Comparison of ENCODE assay signal across 24 cellular contexts in the genomic region with DNA sequence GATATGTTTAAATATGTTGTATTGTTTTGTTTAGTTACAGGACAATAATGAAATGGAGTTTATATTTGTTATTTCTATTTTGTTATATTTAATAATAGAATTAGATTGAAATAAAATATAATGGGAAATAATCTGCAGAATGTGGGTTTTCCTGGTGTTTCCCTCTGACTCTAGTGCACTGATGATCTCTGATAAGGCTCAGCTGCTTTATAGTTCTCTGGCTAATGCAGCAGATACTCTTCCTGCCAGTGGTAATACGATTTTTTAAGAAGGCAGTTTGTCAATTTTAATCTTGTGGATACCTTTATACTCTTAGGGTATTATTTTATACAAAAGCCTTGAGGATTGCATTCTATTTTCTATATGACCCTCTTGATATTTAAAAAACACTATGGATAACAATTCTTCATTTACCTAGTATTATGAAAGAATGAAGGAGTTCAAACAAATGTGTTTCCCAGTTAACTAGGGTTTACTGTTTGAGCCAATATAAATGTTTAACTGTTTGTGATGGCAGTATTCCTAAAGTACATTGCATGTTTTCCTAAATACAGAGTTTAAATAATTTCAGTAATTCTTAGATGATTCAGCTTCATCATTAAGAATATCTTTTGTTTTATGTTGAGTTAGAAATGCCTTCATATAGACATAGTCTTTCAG. TPM values are rescaled to one million over a fixed set of nuclear protein-coding genes. Genes with fewer than 3 reads are reported as not detected.
DNase-seq lines count a peak whose midpoint lies in the region; ATAC-seq, FAIRE-seq and TF ChIP-seq lines count a peak whose summit lies in the region.
"Had no signal": no experiment of that assay in that cellular context is flagged by ENCODE, and none has a peak within 500 bp of the region (broad histone marks: within the 10 kb centered on the region; RNA-seq: fewer than 3 reads in every experiment).

No MANE protein-coding gene starts in this region.

- H3K27ac Mint-ChIP-seq in brain = peak overlapping the region in 3 of 5 experiments; percentile 17 to 64 (median 60)
- H3K27ac Mint-ChIP-seq: activated CD4-positive, alpha-beta T cell treated with anti-CD3 and anti-CD28 coated beads for 36 hours; activated naive CD4-positive, alpha-beta T cell treated with anti-CD3 and anti-CD28 coated beads, Interleukin-2, amount 50 U/mL, for 24 hours; activated T-helper 1 cell treated with anti-CD3 and anti-CD28 coated beads, Interleukin-12 subunit alpha, Interleukin-12 subunit beta, Interleukin-2, Interleukin-4 antibody, amounts not matched to agents 30 ng/mL and 10 ng/mL and 1 ng/mL, durations not matched to agents 14 hours and 24 hours and 36 hours; T-cell had no signal

- no peaks in the 10 kb centered on the region for H3K9me3 ChIP-seq in liver (ENCODE audit: control insufficient read depth in 4 of 4, low read length in 3 of 4)
- no peaks in the 10 kb centered on the region for H3K9me3 ChIP-seq in HepG2 (ENCODE audit: low read length)
- H3K9me3 ChIP-seq in mesenchymal stem cell (ENCODE audit: control insufficient read depth, low read length) = no peaks in the 10 kb centered on the region
- H3K9me3 ChIP-seq: left lung, spleen, transverse colon had no signal

- H3K36me3 Mint-ChIP-seq in brain = peaks cover 28% of the 10 kb centered on the region

- BruUV-seq in HepG2 (replicated peaks; lab: Mats Ljungman, UMichigan) = no TSS peak

- no peak for TF ChIP-seq POLR2A in HepG2 (IDR thresholded peaks at IDR 0.05; ENCODE audit: insufficient read depth in 1 of 2, low read depth in 2 of 2, low read length in 2 of 2)

- no peak for TF ChIP-seq CTCF in liver (IDR thresholded peaks at IDR 0.05; ENCODE audit: low read depth, low read length, missing input control)
- TF ChIP-seq CTCF in HepG2 (CRISPR knock-in tag; IDR thresholded peaks at IDR 0.05) = no peak
- TF ChIP-seq CTCF in brain (conservative IDR thresholded peaks at IDR 0.05) = no peak

- H2BK120ac ChIP-seq in mesenchymal stem cell (ENCODE audit: low read depth, low read length) = no peak overlapping the region

- TF ChIP-seq RAD21 in liver (IDR thresholded peaks at IDR 0.05) (no peak), HepG2 (CRISPR knock-in tag; IDR thresholded peaks at IDR 0.05) (no peak)

- no peak overlapping the region for H2AK5ac ChIP-seq in mesenchymal stem cell (ENCODE audit: low read length, severe bottlenecking)

- peaks cover 8% of the 10 kb centered on the region for H3K79me1 ChIP-seq in mesenchymal stem cell (replicated peaks; ENCODE audit: low read length, poor library complexity, severe bottlenecking)

- intact Hi-C loops in HepG2 (cut with micrococcal nuclease; ENCODE audit: unreplicated experiment) = no loop called here

- H3K23ac ChIP-seq in mesenchymal stem cell (ENCODE audit: low read length in 2 of 2) = no peak overlapping the region

- peaks cover 0 to 9% (median 5%) of the 10 kb centered on the region in 4 donors for H3K36me3 ChIP-seq in liver (ENCODE audit: control insufficient read depth in 4 of 4, insufficient read depth in 3 of 4, low read depth in 1 of 4, low read length in 3 of 4)
- 0 out of 5 replicates have a peak, but pooled peaks cover 0 to 7% of the 10 kb centered on the region in 2 experiments for H3K36me3 ChIP-seq in HepG2 (replicated peaks in 1 of 2; ENCODE audit: control insufficient read depth in 1 of 2, insufficient read depth in 2 of 2, low read length in 2 of 2)
- peaks cover 6 to 51% of the 10 kb centered on the region in 2 experiments for H3K36me3 ChIP-seq in mesenchymal stem cell (ENCODE audit: control insufficient read depth in 1 of 2, insufficient read depth in 2 of 2, low read depth in 1 of 2, low read length in 2 of 2)
- H3K36me3 ChIP-seq: transverse colon had no signal

- no peak for FAIRE-seq in HepG2 (lab: Jason Lieb, UNC)

- H2BK12ac ChIP-seq in mesenchymal stem cell (ENCODE audit: low read length in 2 of 2) = no peak overlapping the region

- H2BK5ac ChIP-seq in mesenchymal stem cell (ENCODE audit: low read depth, low read length, poor library complexity, severe bottlenecking) = no peak overlapping the region

- no peak overlapping the region for H4K8ac ChIP-seq in mesenchymal stem cell (ENCODE audit: low read length)

- H3K14ac ChIP-seq in mesenchymal stem cell (ENCODE audit: low read length in 2 of 2) = no peak overlapping the region

- H3K79me2 ChIP-seq in HepG2 (ENCODE audit: insufficient read depth, low read length) = no peaks in the 10 kb centered on the region

- POLR2A ChIA-PET in HepG2 (lab: Yijun Ruan, JAX) = no interaction called here

- H2AFZ ChIP-seq in HepG2 (ENCODE audit: low read length) (no peak overlapping the region), mesenchymal stem cell (ENCODE audit: low read depth, low read length) (no peak overlapping the region)
- H2AFZ ChIP-seq: PC-9 had no signal

- H3K27me3 Mint-ChIP-seq in brain = no peaks in the 10 kb centered on the region
- H3K27me3 Mint-ChIP-seq: activated CD4-positive, alpha-beta T cell treated with anti-CD3 and anti-CD28 coated beads for 36 hours; activated naive CD4-positive, alpha-beta T cell treated with anti-CD3 and anti-CD28 coated beads, Interleukin-2, amount 50 U/mL, for 24 hours; T-cell had no signal

- H3K4me3 ChIP-seq in liver (ENCODE audit: low read depth in 1 of 3, low read length in 3 of 3) (no peak overlapping the region), HepG2 (replicated peaks in 1 of 3; ENCODE audit: insufficient read depth in 1 of 3, low read depth in 2 of 3, low read length in 3 of 3) (no peak overlapping the region), mesenchymal stem cell (ENCODE audit: insufficient read depth in 1 of 2, low read depth in 1 of 2, low read length in 2 of 2) (no peak overlapping the region)
- H3K4me3 ChIP-seq: left lung, PC-9, spleen, transverse colon had no signal

- no peaks in the 10 kb centered on the region for H4K20me1 ChIP-seq in HepG2 (ENCODE audit: insufficient read depth, low read length)

- in situ Hi-C loops in HepG2 (cut with HindIII; ENCODE audit: extremely low pct_ligation_motif_present, low pct_unique_long_range_greater_than_20kb) = no loop called here

- H3K9ac ChIP-seq in liver (ENCODE audit: low read depth in 1 of 2, low read length in 2 of 2) = no peak overlapping the region
- H3K9ac ChIP-seq in HepG2 (ENCODE audit: insufficient read depth, low read depth, low read length) = no peak overlapping the region
- H3K9ac ChIP-seq in mesenchymal stem cell (ENCODE audit: low read length) = peak overlapping the region; percentile 5

- WGBS in liver = 25% methylated on average over 1 of the region's 1 CpG
- WGBS in HepG2 (ENCODE audit: low lambda C conversion rate) = 86% methylated on average over 1 of the region's 1 CpG
- 60% methylated on average over 1 of the region's 1 CpG for WGBS in mesenchymal stem cell

- H3K27ac ChIP-seq in liver (ENCODE audit: low read depth in 1 of 2, low read length in 2 of 2) (peak overlapping the region in 1 of 2 donors; percentile 33), HepG2 (ENCODE audit: extremely low read length, insufficient read depth, low read length) (no peak overlapping the region), mesenchymal stem cell (ENCODE audit: low read length, poor library complexity, severe bottlenecking) (peak overlapping the region; percentile 15)
- H3K27ac ChIP-seq: left lung, PC-9, spleen, transverse colon had no signal

- H3K18ac ChIP-seq in mesenchymal stem cell (ENCODE audit: low read depth in 1 of 2, low read length in 2 of 2) = no peak overlapping the region

- DNase-seq in HepG2 (ENCODE audit: low spot score) = no peak
- DNase-seq in mesenchymal stem cell = no peak
- no peak for DNase-seq in NOMO-1 (lab: John Stamatoyannopoulos, UW; ENCODE audit: unreplicated experiment in 2 of 2)
- no peak for DNase-seq in activated T-cell treated with anti-CD3 and anti-CD28 coated beads, Interleukin-2, amount 50 U/mL, for 1 hour
- DNase-seq: activated CD4-positive, alpha-beta T cell treated with anti-CD3 and anti-CD28 coated beads for 36 hours; C1 segment of cervical spinal cord; head of caudate nucleus; left lung; NCI-H1048; NCI-H2029; NCI-H226; PC-9; SIG-M5; spleen; stimulated activated CD4-positive, alpha-beta T cell treated with anti-CD3 and anti-CD28 coated beads, Interleukin-4, amount 100 ng/mL, for 24 hours; stimulated activated naive CD8-positive, alpha-beta T cell treated with anti-CD3 and anti-CD28 coated beads, Interleukin-15, Interleukin-2, amounts not matched to agents 100 U/mL and 50 U/mL, for 24 hours; T-cell; transverse colon had no signal

- H3K27me3 ChIP-seq in liver (ENCODE audit: control insufficient read depth in 4 of 4, insufficient read depth in 4 of 4, low read length in 3 of 4) = no peaks in the 10 kb centered on the region
- no peaks in the 10 kb centered on the region for H3K27me3 ChIP-seq in HepG2 (ENCODE audit: control insufficient read depth in 1 of 2, insufficient read depth in 2 of 2, low read length in 2 of 2)
- no peaks in the 10 kb centered on the region for H3K27me3 ChIP-seq in mesenchymal stem cell (ENCODE audit: control insufficient read depth in 1 of 2, insufficient read depth in 1 of 2, low read length in 2 of 2)
- H3K27me3 ChIP-seq: left lung, spleen, transverse colon had no signal

- H2BK15ac ChIP-seq in mesenchymal stem cell (ENCODE audit: low read depth, poor library complexity, severe bottlenecking) = no peak overlapping the region

- peaks cover 22% of the 10 kb centered on the region for H3K4me1 Mint-ChIP-seq in brain
- H3K4me1 Mint-ChIP-seq: activated CD4-positive, alpha-beta T cell treated with anti-CD3 and anti-CD28 coated beads for 36 hours; activated naive CD4-positive, alpha-beta T cell treated with anti-CD3 and anti-CD28 coated beads, Interleukin-2, amount 50 U/mL, for 24 hours; T-cell had no signal

- CTCF ChIA-PET in HepG2 (lab: Yijun Ruan, JAX; ENCODE audit: low intra/inter-chr PET ratio, low total read pairs) = no interaction called here

- TF ChIP-seq EP300 in HepG2 (IDR thresholded peaks at IDR 0.05; ENCODE audit: low read depth in 2 of 2, low read length in 2 of 2) (no peak), HepG2 (CRISPR knock-in tag; IDR thresholded peaks at IDR 0.05; ENCODE audit: borderline replicate concordance) (no peak)

- H3K9me3 Mint-ChIP-seq in brain = no peaks in the 10 kb centered on the region
- H3K9me3 Mint-ChIP-seq: activated naive CD4-positive, alpha-beta T cell treated with anti-CD3 and anti-CD28 coated beads, Interleukin-2, amount 50 U/mL, for 24 hours; activated T-helper 1 cell treated with anti-CD3 and anti-CD28 coated beads, Interleukin-12 subunit alpha, Interleukin-12 subunit beta, Interleukin-2, Interleukin-4 antibody, amounts not matched to agents 30 ng/mL and 10 ng/mL and 1 ng/mL, durations not matched to agents 14 hours and 24 hours and 36 hours; T-cell had no signal

- H3K4me3 Mint-ChIP-seq in brain = no peak overlapping the region
- H3K4me3 Mint-ChIP-seq: activated CD4-positive, alpha-beta T cell treated with anti-CD3 and anti-CD28 coated beads for 36 hours; activated naive CD4-positive, alpha-beta T cell treated with anti-CD3 and anti-CD28 coated beads, Interleukin-2, amount 50 U/mL, for 24 hours; activated T-helper 1 cell treated with anti-CD3 and anti-CD28 coated beads, Interleukin-12 subunit alpha, Interleukin-12 subunit beta, Interleukin-2, Interleukin-4 antibody, amounts not matched to agents 30 ng/mL and 10 ng/mL and 1 ng/mL, durations not matched to agents 14 hours and 24 hours and 36 hours; T-cell had no signal

- no peak overlapping the region for H4K91ac ChIP-seq in mesenchymal stem cell (ENCODE audit: low read length)

- no peak overlapping the region for H3K4ac ChIP-seq in mesenchymal stem cell (ENCODE audit: low read depth in 1 of 2, low read length in 2 of 2)

- ATAC-seq in HepG2 = no peak
- ATAC-seq in GM18520 (IDR thresholded peaks at IDR 0.05; ENCODE audit: unreplicated experiment) = no peak
- no peak for ATAC-seq in GM21423 (IDR thresholded peaks at IDR 0.05; ENCODE audit: unreplicated experiment)
- ATAC-seq: activated CD4-positive, alpha-beta T cell treated with anti-CD3 and anti-CD28 coated beads for 36 hours; left lung; stimulated activated naive CD8-positive, alpha-beta T cell treated with anti-CD3 and anti-CD28 coated beads, Interleukin-15, Interleukin-2, amounts not matched to agents 100 U/mL and 50 U/mL, for 24 hours; T-cell had no signal

- H3K4me1 ChIP-seq in liver (ENCODE audit: control insufficient read depth in 4 of 4, insufficient read depth in 4 of 4, low read length in 3 of 4) (peaks cover 4 to 15% (median 11%) of the 10 kb centered on the region in 4 donors), HepG2 (ENCODE audit: insufficient read depth, low read length) (no peaks in the 10 kb centered on the region), mesenchymal stem cell (ENCODE audit: control insufficient read depth, insufficient read depth, low read depth, low read length) (peaks cover 7% of the 10 kb centered on the region)
- H3K4me1 ChIP-seq: left lung, spleen had no signal

- no peak overlapping the region for H3K4me2 ChIP-seq in HepG2 (ENCODE audit: low read depth, low read length)
- no peak overlapping the region for H3K4me2 ChIP-seq in mesenchymal stem cell (ENCODE audit: low read length, poor library complexity, severe bottlenecking)
- H3K4me2 ChIP-seq: PC-9 had no signal

RNA-seq across cellular contexts. Expression of a gene that starts 26.9 kb away (rescaled TPM):
- total RNA-seq in liver = 10 to 100 TPM in 1 of 2 donors, 1 to 10 TPM in 1; 8.8 to 10.9 TPM
- 10 to 100 TPM; 11.1 to 13.8 TPM for polyA plus RNA-seq in liver
- 8.3 and 10.6 TPM in 2 replicates for total RNA-seq in HepG2 (2016; rRNA removed; fragmentation: Illumina TruSeq; extraction: Trizol)
- total RNA-seq in HepG2 (2016; cell fraction: cytosol; rRNA removed; fragmentation: Illumina TruSeq; extraction: Trizol; ENCODE audit: low read depth) = 2.7 and 3.7 TPM in 2 replicates
- total RNA-seq in HepG2 (2016; cell fraction: insoluble cytoplasmic fraction; rRNA removed; fragmentation: Illumina TruSeq; extraction: Trizol) = 9.4 and 10.9 TPM in 2 replicates
- 3.9 and 5.7 TPM in 2 replicates for total RNA-seq in HepG2 (2016; cell fraction: membrane; rRNA removed; fragmentation: Illumina TruSeq; extraction: Trizol)
- 6.4 and 8.3 TPM in 2 replicates for total RNA-seq in HepG2 (2016; cell fraction: nucleus; rRNA removed; fragmentation: Illumina TruSeq; extraction: Trizol)
- 4.5 and 4.8 TPM in 2 replicates for polyA plus RNA-seq in HepG2 (2011; rRNA removed)
- polyA plus RNA-seq in HepG2 (2011; cell fraction: cytosol; rRNA removed) = 3.8 and 3.9 TPM in 2 replicates
- 2.5 and 3.9 TPM in 2 replicates for polyA plus RNA-seq in HepG2 (2011; cell fraction: nucleus; rRNA removed)
- polyA plus RNA-seq in HepG2 (2012) = 4.0 and 5.9 TPM in 2 replicates
- polyA plus RNA-seq in HepG2 (2016; cell fraction: cytosol; fragmentation: Illumina TruSeq; extraction: Trizol; ENCODE audit: low read depth) = 1.6 and 2.1 TPM in 2 replicates
- polyA plus RNA-seq in HepG2 (2016; cell fraction: insoluble cytoplasmic fraction; fragmentation: Illumina TruSeq; extraction: Trizol; ENCODE audit: low read depth) = 13.8 and 15.6 TPM in 2 replicates
- polyA plus RNA-seq in HepG2 (2016; cell fraction: membrane; fragmentation: Illumina TruSeq; extraction: Trizol; ENCODE audit: low read depth) = 2.3 and 3.2 TPM in 2 replicates
- 9.6 and 10.3 TPM in 2 replicates for polyA plus RNA-seq in HepG2 (2016; cell fraction: nucleus; fragmentation: Illumina TruSeq; extraction: Trizol; ENCODE audit: insufficient read depth, low read depth)
- 3.1 and 3.8 TPM in 2 replicates for polyA minus RNA-seq in HepG2 (2011; rRNA and poly(A)+ RNA removed; ENCODE audit: low replicate concordance)
- 1.4 and 1.6 TPM in 2 replicates for polyA minus RNA-seq in HepG2 (2011; cell fraction: cytosol; rRNA and poly(A)+ RNA removed)
- polyA minus RNA-seq in HepG2 (2011; cell fraction: nucleus; rRNA and poly(A)+ RNA removed) = 9.7 TPM in 2 replicates
- 2.8 TPM for polyA plus RNA-seq in brain (ENCODE audit: insufficient read depth, low read depth, low replicate concordance)
- 6.2 TPM for polyA plus RNA-seq in mesenchymal stem cell (2013, experiment 1 of 2)
- polyA plus RNA-seq in mesenchymal stem cell (2013, experiment 2 of 2) = 5.9 TPM
